Comparison of ENCODE assay signal across 12 cellular contexts in genomic region chr11:60944504-60945294, GRCh38. TPM values are rescaled to one million over a fixed set of nuclear protein-coding genes. Genes with fewer than 3 reads are reported as not detected.
DNase-seq lines count a peak whose midpoint lies in the region; ATAC-seq and TF ChIP-seq lines count a peak whose summit lies in the region.
"Had no signal": no experiment of that assay in that cellular context is flagged by ENCODE, and none has a peak within 500 bp of the region (broad histone marks: within the 10 kb centered on the region; RNA-seq: fewer than 3 reads in every experiment).

No MANE protein-coding gene starts in this region.

- peak overlapping the region; percentile 5 for H3K23ac ChIP-seq in neuronal stem cell (ENCODE audit: low read depth, low read length, poor library complexity)

- no peaks in the 10 kb centered on the region for H3K79me1 ChIP-seq in neuronal stem cell (ENCODE audit: low read depth, low read length)

- no peak overlapping the region for H4K91ac ChIP-seq in neuronal stem cell (ENCODE audit: low read depth, low read length, poor library complexity)

- H2BK5ac ChIP-seq in neuronal stem cell (ENCODE audit: low read length), result no peak overlapping the region

- no peak overlapping the region for H2BK120ac ChIP-seq in neuronal stem cell (ENCODE audit: low read depth, low read length)

- WGBS in neuronal stem cell (ENCODE audit: extremely low coverage in 2 of 2, insufficient read length in 2 of 2, insufficient replicate concordance in 1 of 2), 2 donors, result no CpG with 5 or more reads among the region's 11 CpGs

- H2AFZ ChIP-seq in neuronal stem cell (ENCODE audit: low read length), result no peak overlapping the region

- H3K9me3 ChIP-seq in neuronal stem cell (replicated peaks in 1 of 2; ENCODE audit: control insufficient read depth in 2 of 2, insufficient read depth in 1 of 2, low read depth in 1 of 2, low read length in 2 of 2), result no peaks in the 10 kb centered on the region
- H3K9me3 ChIP-seq: BLaER1 had no signal

- H3K4me3 ChIP-seq in HFF-Myc (replicated peaks; ENCODE audit: low read depth, low read length) (no peak overlapping the region), cardiac fibroblast (replicated peaks in 1 of 2; ENCODE audit: low read depth in 2 of 2, low read length in 2 of 2) (no peak overlapping the region), neuronal stem cell (ENCODE audit: low read length in 2 of 2) (no peak overlapping the region)
- H3K4me3 ChIP-seq: BLaER1 had no signal

- TF ChIP-seq CTCF in HFF-Myc (IDR thresholded peaks at IDR 0.05; ENCODE audit: low read depth, low read length, missing control alignments), result peak; percentile 20
- peak; percentile 34 for TF ChIP-seq CTCF in cardiac fibroblast (IDR thresholded peaks at IDR 0.05; ENCODE audit: low read depth, low read length)

- no peak overlapping the region for H4K8ac ChIP-seq in neuronal stem cell (ENCODE audit: low read depth, low read length)

- no peak overlapping the region for H3K14ac ChIP-seq in neuronal stem cell (ENCODE audit: low read length)

- H2BK15ac ChIP-seq in neuronal stem cell (ENCODE audit: low read length), result no peak overlapping the region

- no peak overlapping the region for H3K4me2 ChIP-seq in neuronal stem cell (ENCODE audit: insufficient read depth, low read length, poor library complexity, severe bottlenecking)
- H3K4me2 ChIP-seq: BLaER1 had no signal

- peaks cover 11% of the 10 kb centered on the region in 2 donors for H3K4me1 ChIP-seq in neuronal stem cell (ENCODE audit: control insufficient read depth in 2 of 2, insufficient read depth in 1 of 2, low read depth in 1 of 2, low read length in 2 of 2)

- no peak overlapping the region for H3K18ac ChIP-seq in neuronal stem cell (ENCODE audit: low read length)

- no peaks in the 10 kb centered on the region for H3K27me3 ChIP-seq in neuronal stem cell (ENCODE audit: control insufficient read depth in 3 of 3, insufficient read depth in 3 of 3, low read depth in 1 of 3, low read length in 3 of 3)
- H3K27me3 ChIP-seq: BLaER1 had no signal

- H3K9ac ChIP-seq in neuronal stem cell (ENCODE audit: low read depth, low read length, poor library complexity), result no peak overlapping the region
- H3K9ac ChIP-seq: BLaER1 had no signal

- no peak for ATAC-seq in HG03354 (IDR thresholded peaks at IDR 0.05; ENCODE audit: poor library complexity, severe bottlenecking, unreplicated experiment)

- H2AK5ac ChIP-seq in neuronal stem cell (ENCODE audit: low read depth, low read length), result no peak overlapping the region

- no peaks in the 10 kb centered on the region for H3K36me3 ChIP-seq in neuronal stem cell (replicated peaks in 1 of 2; ENCODE audit: control insufficient read depth in 2 of 2, insufficient read depth in 2 of 2, low read length in 2 of 2)

- H2BK12ac ChIP-seq in neuronal stem cell (ENCODE audit: low read length), result no peak overlapping the region

- DNase-seq in SIG-M5 treated with dmso at 0.1 percent for 504 hours (lab: John Stamatoyannopoulos, UW; ENCODE audit: unreplicated experiment) (peak; percentile 24), SIG-M5 (lab: John Stamatoyannopoulos, UW) (no peak), HFF-Myc (ENCODE audit: extremely low read depth, low read depth) (no peak), cardiac fibroblast (ENCODE audit: low read depth in 2 of 2) (no peak), neuronal stem cell (ENCODE audit: low spot score) (no peak), activated gamma-delta T cell treated with Interleukin-2 at 50 U/mL for 16 hours (no peak), GOT3 (lab: John Stamatoyannopoulos, UW) (no peak)
- DNase-seq: dermis blood vessel endothelial cell, immature natural killer cell, NCI-H2171 had no signal

- no peak overlapping the region for H3K4ac ChIP-seq in neuronal stem cell (ENCODE audit: low read length)

- H3K27ac ChIP-seq in neuronal stem cell (replicated peaks; ENCODE audit: low read length), result no peak overlapping the region
- H3K27ac ChIP-seq: BLaER1 had no signal

RNA-seq across cellular contexts. Expression of gene SLC15A3, which starts 7.3 kb away (rescaled TPM):
- 44.3 TPM for polyA plus RNA-seq in neuronal stem cell (2013, experiment 1 of 2)
- 45.8 TPM for polyA plus RNA-seq in neuronal stem cell (2013, experiment 2 of 2)

RNA-seq across cellular contexts. Expression of gene TMEM132A, which starts 20.4 kb away (rescaled TPM):
- polyA plus RNA-seq in neuronal stem cell (2013, experiment 1 of 2), result 90.5 TPM
- polyA plus RNA-seq in neuronal stem cell (2013, experiment 2 of 2), result 91.3 TPM
- polyA plus RNA-seq: immature natural killer cell had no signal

RNA-seq across cellular contexts. Expression of gene CD6, which starts 26.8 kb away (rescaled TPM):
- 0.21 TPM for polyA plus RNA-seq in neuronal stem cell (2013, experiment 1 of 2)
- 0.24 TPM for polyA plus RNA-seq in neuronal stem cell (2013, experiment 2 of 2)

RNA-seq across cellular contexts. Expression of gene TMEM109, which starts 30.7 kb away (rescaled TPM):
- 64.1 TPM for polyA plus RNA-seq in neuronal stem cell (2013, experiment 1 of 2)
- polyA plus RNA-seq in neuronal stem cell (2013, experiment 2 of 2), result 63.1 TPM

RNA-seq across cellular contexts. Expression of gene PRPF19, which starts 38.3 kb away (rescaled TPM):
- 80.3 TPM for polyA plus RNA-seq in neuronal stem cell (2013, experiment 1 of 2)
- polyA plus RNA-seq in neuronal stem cell (2013, experiment 2 of 2), result 77.6 TPM
